23 cellular contexts compared by ENCODE assay signal in the genomic region with DNA sequence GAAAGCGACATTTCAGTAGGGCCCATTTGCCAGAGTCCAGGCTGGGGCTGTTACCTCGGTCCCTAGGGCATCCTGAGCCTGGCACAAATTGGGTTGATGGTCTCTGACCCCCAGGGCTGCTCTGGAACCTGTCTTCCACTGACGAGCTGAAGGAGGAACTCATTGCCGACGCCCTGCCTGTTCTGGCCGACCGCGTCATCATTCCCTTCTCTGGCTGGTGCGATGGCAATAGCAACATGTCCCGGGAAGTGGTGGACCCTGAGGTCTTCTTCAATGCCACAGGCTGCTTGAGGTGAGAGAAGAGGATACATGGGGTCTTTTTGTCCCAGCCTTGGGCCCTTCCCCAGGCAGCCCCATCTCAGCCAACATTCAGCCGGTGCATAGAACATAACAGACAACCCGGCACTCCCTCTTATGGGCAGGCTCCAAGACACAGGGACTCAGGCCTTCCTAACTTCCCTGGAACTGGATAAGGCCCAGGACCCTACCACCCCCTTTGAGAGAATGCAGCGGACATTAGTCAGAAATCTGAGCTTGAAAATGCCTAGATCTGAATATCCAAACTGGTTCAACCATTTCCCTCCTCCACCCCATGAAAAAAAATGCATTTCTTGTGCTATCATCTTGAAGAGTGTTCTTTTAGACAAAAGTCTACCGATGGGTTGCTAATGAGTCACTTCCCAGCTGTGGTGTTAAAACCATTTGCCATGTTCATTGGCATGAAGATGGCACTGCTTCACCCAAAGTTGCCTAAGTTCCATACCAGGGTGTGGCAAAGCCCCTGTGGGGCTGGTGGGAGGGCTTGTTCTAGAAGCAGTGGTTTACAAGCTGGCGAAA. TPM values are rescaled to one million over a fixed set of nuclear protein-coding genes. Genes with fewer than 3 reads are reported as not detected.
"Had no signal": no experiment of that assay in that cellular context is flagged by ENCODE, and none has a peak within 500 bp of the region (broad histone marks: within the 10 kb centered on the region; RNA-seq: fewer than 3 reads in every experiment).

No MANE protein-coding gene starts in this region.

- FAIRE-seq: frontal cortex, small intestine had no signal

- H3K4me3 ChIP-seq: coronary artery, lung had no signal

- DNase-seq: activated CD4-positive, alpha-beta memory T cell treated with anti-CD3 and anti-CD28 coated beads for 36 hours; activated CD8-positive, alpha-beta memory T cell treated with anti-CD3 and anti-CD28 coated beads, Interleukin-2, amount 10 ng/mL, durations not matched to agents 7 days and 5 days; activated naive CD4-positive, alpha-beta T cell treated with anti-CD3 and anti-CD28 coated beads, Interleukin-2, amount 50 U/mL, for 16 hours; activated T-cell treated with anti-CD3 and anti-CD28 coated beads, Interleukin-2, amount 50 U/mL, for 1 hour; caudate nucleus; immature natural killer cell; left colon; midbrain; naive thymus-derived CD4-positive, alpha-beta T cell; small intestine; stimulated activated CD4-positive, alpha-beta T cell treated with anti-CD3 and anti-CD28 coated beads, Interleukin-4, amount 100 ng/mL, for 4 hours; stimulated activated CD8-positive, alpha-beta memory T cell treated with anti-CD3 and anti-CD28 coated beads, Interleukin-4, amount 100 ng/mL, for 48 hours; stimulated activated naive CD4-positive, alpha-beta T cell treated with Interleukin-2 at 50 U/mL for 16 hours; substantia nigra; T-helper 1 cell; T1000; trophoblast cell had no signal

- H3K27ac ChIP-seq: coronary artery, VCaP had no signal

RNA-seq across cellular contexts. Expression of gene PKP1, which starts 35.4 kb away (rescaled TPM):
- total RNA-seq: activated CD4-positive, alpha-beta memory T cell treated with anti-CD3 and anti-CD28 coated beads for 36 hours; activated CD8-positive, alpha-beta memory T cell treated with anti-CD3 and anti-CD28 coated beads, Interleukin-2, amount 10 ng/mL, durations not matched to agents 7 days and 5 days; activated T-helper 2 cell treated with anti-CD3 and anti-CD28 coated beads, Interferon-gamma antibody, Interleukin-2, Interleukin-4, amounts not matched to agents 10 μg/mL and 5 μg/mL and 100 μg/mL, durations not matched to agents 14 hours and 24 hours and 36 hours; naive thymus-derived CD4-positive, alpha-beta T cell had no signal
- polyA plus RNA-seq: immature natural killer cell; naive thymus-derived CD4-positive, alpha-beta T cell had no signal

RNA-seq across cellular contexts. Expression of gene TNNT2, which starts 58.8 kb away (rescaled TPM):
- total RNA-seq: activated CD4-positive, alpha-beta memory T cell treated with anti-CD3 and anti-CD28 coated beads for 36 hours; activated CD8-positive, alpha-beta memory T cell treated with anti-CD3 and anti-CD28 coated beads, Interleukin-2, amount 10 ng/mL, durations not matched to agents 7 days and 5 days; activated T-helper 2 cell treated with anti-CD3 and anti-CD28 coated beads, Interferon-gamma antibody, Interleukin-2, Interleukin-4, amounts not matched to agents 10 μg/mL and 5 μg/mL and 100 μg/mL, durations not matched to agents 14 hours and 24 hours and 36 hours; fibroblast of lung; frontal cortex; naive thymus-derived CD4-positive, alpha-beta T cell had no signal
- polyA plus RNA-seq: immature natural killer cell; naive thymus-derived CD4-positive, alpha-beta T cell had no signal
